Comparison of ENCODE assay signal across 27 cellular contexts in the genomic region with DNA sequence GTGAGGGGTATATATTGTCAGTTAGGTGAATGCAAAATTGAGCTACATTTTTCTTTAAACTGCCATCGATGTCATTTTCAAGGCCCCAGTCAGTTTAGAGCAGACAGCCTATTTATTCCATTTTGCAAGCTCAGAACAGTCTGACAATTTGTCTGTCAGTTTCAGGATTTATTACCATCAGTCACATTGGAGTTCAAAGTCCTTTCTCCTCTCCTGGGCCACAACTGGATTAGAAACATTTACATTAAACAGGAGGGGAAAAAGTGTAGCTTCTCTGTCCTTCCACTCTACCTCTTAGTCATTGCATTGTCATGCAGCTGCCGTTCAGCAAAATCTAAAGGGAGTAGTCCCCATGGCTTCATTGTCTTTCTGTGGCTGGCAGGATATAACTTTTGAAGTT. TPM values are rescaled to one million over a fixed set of nuclear protein-coding genes. Genes with fewer than 3 reads are reported as not detected.
DNase-seq lines count a peak whose midpoint lies in the region; ATAC-seq lines count a peak whose summit lies in the region.
"Had no signal": no experiment of that assay in that cellular context is flagged by ENCODE, and none has a peak within 500 bp of the region (broad histone marks: within the 10 kb centered on the region; RNA-seq: fewer than 3 reads in every experiment).

No MANE protein-coding gene starts in this region.

- H3K4me3 Mint-ChIP-seq in stimulated activated naive CD8-positive, alpha-beta T cell treated with anti-CD3 and anti-CD28 coated beads, Interleukin-15, amount 100 ng/mL, for 72 hours, result no peak overlapping the region
- H3K4me3 Mint-ChIP-seq: activated naive CD4-positive, alpha-beta T cell treated with anti-CD3 and anti-CD28 coated beads, Interleukin-2, amount 50 U/mL, for 24 hours had no signal

- H3K9ac ChIP-seq in mucosa of rectum (ENCODE audit: low read depth in 1 of 2, low read length in 2 of 2), result no peak overlapping the region

- H3K27me3 Mint-ChIP-seq in stimulated activated naive CD8-positive, alpha-beta T cell treated with anti-CD3 and anti-CD28 coated beads, Interleukin-15, amount 100 ng/mL, for 72 hours, result peaks cover 9% of the 10 kb centered on the region

- no peak overlapping the region for H3K4me3 ChIP-seq in mucosa of rectum (ENCODE audit: low read length in 2 of 2)
- H3K4me3 ChIP-seq: gastroesophageal sphincter, MG63, thyroid gland had no signal

- H3K4me1 ChIP-seq in mucosa of rectum (ENCODE audit: control insufficient read depth in 2 of 2, insufficient read depth in 2 of 2, low read length in 2 of 2), result peaks cover 16 to 31% of the 10 kb centered on the region in 2 donors

- no peak for ATAC-seq in stimulated activated naive CD8-positive, alpha-beta T cell treated with anti-CD3 and anti-CD28 coated beads, Interleukin-15, amount 100 ng/mL, for 72 hours
- no peak for ATAC-seq in HG03521 (IDR thresholded peaks at IDR 0.05; ENCODE audit: unreplicated experiment)
- ATAC-seq: gastroesophageal sphincter, HCT116, left cardiac atrium, right cardiac atrium had no signal

- peak; percentile 29 for DNase-seq in HT1080 (ENCODE audit: low read depth)
- peak; percentile 93 for DNase-seq in SW480 (ENCODE audit: low spot score)
- DNase-seq in NCI-H748 treated with DMSO at 0.1 percent for 48 hours (lab: John Stamatoyannopoulos, UW), result no peak
- DNase-seq in stimulated activated CD4-positive, alpha-beta T cell treated with anti-CD3 and anti-CD28 coated beads, Interleukin-12 subunit alpha, Interleukin-12 subunit beta, amount 100 ng/mL, for 4 hours, result no peak
- no peak for DNase-seq in stimulated activated naive CD8-positive, alpha-beta T cell treated with anti-CD3 and anti-CD28 coated beads, Interleukin-15, amount 100 ng/mL, for 72 hours
- DNase-seq: activated T-cell treated with anti-CD3 and anti-CD28 coated beads for 4 hours; amygdala; brain microvascular endothelial cell; C1 segment of cervical spinal cord; COR-L47; hippocampal formation; left cardiac atrium; MG63; NCI-H1105 treated with DMSO at 0.1 percent for 48 hours; NCI-H2029; posterior cingulate gyrus; right cardiac atrium; stimulated activated CD4-positive, alpha-beta T cell treated with anti-CD3 and anti-CD28 coated beads, Interleukin-2, amount 100 ng/mL, for 48 hours; thyroid gland had no signal

- H3K4me1 Mint-ChIP-seq in stimulated activated naive CD8-positive, alpha-beta T cell treated with anti-CD3 and anti-CD28 coated beads, Interleukin-15, amount 100 ng/mL, for 72 hours, result peaks cover 12% of the 10 kb centered on the region

- H3K9me3 Mint-ChIP-seq in stimulated activated naive CD8-positive, alpha-beta T cell treated with anti-CD3 and anti-CD28 coated beads, Interleukin-15, amount 100 ng/mL, for 72 hours, result peaks cover 0 to 9% of the 10 kb centered on the region in 2 donors
- H3K9me3 Mint-ChIP-seq: activated naive CD4-positive, alpha-beta T cell treated with anti-CD3 and anti-CD28 coated beads, Interleukin-2, amount 50 U/mL, for 24 hours; activated T-helper 2 cell treated with anti-CD3 and anti-CD28 coated beads, Interferon-gamma antibody, Interleukin-2, Interleukin-4, amounts not matched to agents 10 μg/mL and 5 μg/mL and 100 μg/mL, durations not matched to agents 14 hours and 24 hours and 36 hours had no signal

- peak overlapping the region; percentile 69 to 71 for H3K27ac ChIP-seq in mucosa of rectum (ENCODE audit: low read depth in 2 of 2, low read length in 2 of 2)
- H3K27ac ChIP-seq: brain microvascular endothelial cell, gastroesophageal sphincter, neutrophil, thyroid gland had no signal

- no peak overlapping the region for H3K27ac Mint-ChIP-seq in stimulated activated naive CD8-positive, alpha-beta T cell treated with anti-CD3 and anti-CD28 coated beads, Interleukin-15, amount 100 ng/mL, for 72 hours
- H3K27ac Mint-ChIP-seq: activated naive CD4-positive, alpha-beta T cell treated with anti-CD3 and anti-CD28 coated beads, Interleukin-2, amount 50 U/mL, for 24 hours; activated T-helper 2 cell treated with anti-CD3 and anti-CD28 coated beads, Interferon-gamma antibody, Interleukin-2, Interleukin-4, amounts not matched to agents 10 μg/mL and 5 μg/mL and 100 μg/mL, durations not matched to agents 14 hours and 24 hours and 36 hours had no signal

- H3K36me3 ChIP-seq in mucosa of rectum (ENCODE audit: control insufficient read depth in 2 of 2, insufficient read depth in 2 of 2, low read length in 2 of 2), result no peaks in the 10 kb centered on the region
- H3K36me3 ChIP-seq: brain microvascular endothelial cell, gastroesophageal sphincter, MG63, neutrophil, thyroid gland had no signal

- no peaks in the 10 kb centered on the region for H3K27me3 ChIP-seq in mucosa of rectum (ENCODE audit: control insufficient read depth in 2 of 2, insufficient read depth in 2 of 2, low read length in 2 of 2)
- H3K27me3 ChIP-seq: brain microvascular endothelial cell, MG63, thyroid gland had no signal

- no peaks in the 10 kb centered on the region for H3K9me3 ChIP-seq in mucosa of rectum (ENCODE audit: control insufficient read depth in 2 of 2, low read length in 2 of 2)
- H3K9me3 ChIP-seq: gastroesophageal sphincter, MG63, neutrophil, thyroid gland had no signal

RNA-seq across cellular contexts. Expression of gene GHITM, which starts 3.5 kb away (rescaled TPM):
- total RNA-seq in HT1080 (2014; rRNA removed; shearing (Covaris generic)), result 219 and 262 TPM in 2 replicates
- 231 and 259 TPM in 2 replicates for polyA plus RNA-seq in HT1080 (2015; cell fraction: cytosol; rRNA removed)
- polyA plus RNA-seq in HT1080 (2015; cell fraction: nucleus; rRNA removed), result 159 and 182 TPM in 2 replicates

RNA-seq across cellular contexts. Expression of gene GPR15LG, which starts 37.8 kb away (rescaled TPM):
- not detected in 2 replicates for total RNA-seq in HT1080 (2014; rRNA removed; shearing (Covaris generic))
- not detected in 2 replicates for polyA plus RNA-seq in HT1080 (2015; cell fraction: cytosol; rRNA removed)
- polyA plus RNA-seq in HT1080 (2015; cell fraction: nucleus; rRNA removed), result not detected in 2 replicates
- total RNA-seq: activated T-helper 2 cell treated with anti-CD3 and anti-CD28 coated beads, Interferon-gamma antibody, Interleukin-2, Interleukin-4, amounts not matched to agents 10 μg/mL and 5 μg/mL and 100 μg/mL, durations not matched to agents 14 hours and 24 hours and 36 hours; chondrocyte; left cardiac atrium; right cardiac atrium; thyroid gland had no signal
- polyA plus RNA-seq: right cardiac atrium had no signal

RNA-seq across cellular contexts. Expression of gene CDHR1, which starts 58.5 kb away (rescaled TPM):
- not detected in 2 replicates for total RNA-seq in HT1080 (2014; rRNA removed; shearing (Covaris generic))
- polyA plus RNA-seq in HT1080 (2015; cell fraction: cytosol; rRNA removed), result not detected in 2 replicates
- not detected in 2 replicates for polyA plus RNA-seq in HT1080 (2015; cell fraction: nucleus; rRNA removed)

Comparison
In these comparisons a context has a peak if more than half of its experiments do, and no peak if none do; other contexts are left out.
1. DNase-seq: peak in HT1080 (single experiment) and SW480 (single experiment); none in NCI-H748 treated with DMSO at 0.1 percent for 48 hours (single experiment), stimulated activated CD4-positive, alpha-beta T cell treated with anti-CD3 and anti-CD28 coated beads, Interleukin-12 subunit alpha, Interleukin-12 subunit beta, amount 100 ng/mL, for 4 hours (single experiment) and stimulated activated naive CD8-positive, alpha-beta T cell treated with anti-CD3 and anti-CD28 coated beads, Interleukin-15, amount 100 ng/mL, for 72 hours (0 of 2).